Comparison of ENCODE assay signal across 8 cellular contexts in the genomic region with DNA sequence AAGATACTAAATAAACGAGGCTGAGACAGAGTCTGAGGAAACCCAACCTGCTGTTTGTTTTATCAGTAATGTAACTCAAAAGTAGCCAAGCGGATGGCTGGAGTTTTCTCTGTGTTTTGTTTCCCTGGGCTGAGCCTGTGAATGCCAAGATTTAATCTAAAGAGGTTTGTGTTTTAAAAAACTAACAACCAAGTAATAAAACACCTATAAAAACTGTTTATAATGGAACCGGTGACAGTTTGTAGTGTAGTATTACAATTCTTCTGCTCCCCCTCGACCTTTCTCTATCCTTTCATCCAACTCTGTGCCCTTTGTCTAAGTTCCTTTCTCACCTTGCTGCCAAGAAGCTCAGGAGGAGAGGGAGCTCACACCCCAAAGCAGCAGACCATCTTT. TPM values are rescaled to one million over a fixed set of nuclear protein-coding genes. Genes with fewer than 3 reads are reported as not detected.
DNase-seq lines count a peak whose midpoint lies in the region; ATAC-seq and TF ChIP-seq lines count a peak whose summit lies in the region.

No MANE protein-coding gene starts in this region.

- BruUV-seq in MCF 10A (replicated peaks; lab: Mats Ljungman, UMichigan): no TSS peak
- no TSS peak for BruUV-seq in mammary epithelial cell (replicated peaks; lab: Mats Ljungman, UMichigan)

- H3K36me3 ChIP-seq in mammary epithelial cell (ENCODE audit: insufficient read depth, low read length) (no peaks in the 10 kb centered on the region), lower lobe of right lung (no peaks in the 10 kb centered on the region), transverse colon (no peaks in the 10 kb centered on the region)

- H3K4me3 ChIP-seq in mammary epithelial cell (replicated peaks in 1 of 3; ENCODE audit: insufficient read depth in 1 of 3, low read depth in 2 of 3, low read length in 3 of 3): no peak overlapping the region
- H3K4me3 ChIP-seq in lower lobe of right lung: no peak overlapping the region
- no peak overlapping the region for H3K4me3 ChIP-seq in transverse colon

- H2AFZ ChIP-seq in mammary epithelial cell (ENCODE audit: low read depth, low read length): no peak overlapping the region

- no peak for TF ChIP-seq POLR2A in transverse colon (IDR thresholded peaks at IDR 0.05)

- WGBS in mammary epithelial cell (ENCODE audit: low coverage, missing lambda C conversion rate): 60% methylated on average over 4 of the region's 4 CpGs
- 24 to 30% methylated on average over 4 of the region's 4 CpGs for WGBS in transverse colon (ENCODE audit: low coverage in 1 of 2), 2 donors

- no peak overlapping the region for H3K27ac ChIP-seq in mammary epithelial cell (ENCODE audit: insufficient read depth, low read depth, low read length)
- peak overlapping the region; percentile 86 for H3K27ac ChIP-seq in lower lobe of right lung
- H3K27ac ChIP-seq in transverse colon: peak overlapping the region; percentile 87 to 99 (median 92)

- dilution Hi-C loops in mammary epithelial cell (cut with HindIII; ENCODE audit: low sequenced_read_pairs): no loop called here

- H3K4me2 ChIP-seq in mammary epithelial cell (ENCODE audit: insufficient read depth, low read depth, low read length): no peak overlapping the region

- H3K27me3 ChIP-seq in mammary epithelial cell (ENCODE audit: insufficient read depth, low read length): no peaks in the 10 kb centered on the region
- H3K27me3 ChIP-seq in lower lobe of right lung (ENCODE audit: low read depth): no peaks in the 10 kb centered on the region
- H3K27me3 ChIP-seq in transverse colon: no peaks in the 10 kb centered on the region

- in situ Hi-C loops in mammary epithelial cell (cut with MboI; ENCODE audit: low sequenced_read_pairs in 2 of 2): no loop called here
- in situ Hi-C loops in transverse colon (cut with MboI; ENCODE audit: low pct_ligation_motif_present in 1 of 4, low pct_unique_long_range_greater_than_20kb in 1 of 4, low sequenced_read_pairs in 3 of 4): no loop called here

- CTCF ChIA-PET in MCF 10A (lab: Yijun Ruan, JAX) (interaction anchor here (0.9 kb wide), 1 partner anchor 308 kb away, joined by 4 read pairs; no protein-coding TSS in a partner anchor), mammary epithelial cell (lab: Charles Lee; ENCODE audit: low non-redundant PET) (no interaction called here)
- CTCF ChIA-PET in activated CD4-positive, alpha-beta memory T cell treated with anti-CD3 and anti-CD28 coated beads, Interleukin-2, amount 10 ng/mL, durations not matched to agents 7 days and 5 days (lab: Charles Lee): interaction anchor here (0.9 to 1.4 kb wide), 4 partner anchors 85 to 580 kb away, joined by 3 to 7 read pairs (median 3); a partner anchor contains a TSS

- no peaks in the 10 kb centered on the region for H3K9me3 Mint-ChIP-seq in MCF 10A (ENCODE audit: unreplicated experiment)
- H3K9me3 Mint-ChIP-seq in activated CD4-positive, alpha-beta memory T cell treated with anti-CD3 and anti-CD28 coated beads, Interleukin-2, amount 10 ng/mL, durations not matched to agents 7 days and 5 days: no peaks in the 10 kb centered on the region

- H3K36me3 Mint-ChIP-seq in MCF 10A (ENCODE audit: insufficient read depth, unreplicated experiment): no peaks in the 10 kb centered on the region
- H3K36me3 Mint-ChIP-seq in activated CD4-positive, alpha-beta memory T cell treated with anti-CD3 and anti-CD28 coated beads, Interleukin-2, amount 10 ng/mL, durations not matched to agents 7 days and 5 days (ENCODE audit: low read depth): peaks cover 2% of the 10 kb centered on the region

- H3K4me3 Mint-ChIP-seq in MCF 10A (ENCODE audit: unreplicated experiment): peak overlapping the region; percentile 78
- H3K4me3 Mint-ChIP-seq in activated CD4-positive, alpha-beta memory T cell treated with anti-CD3 and anti-CD28 coated beads, Interleukin-2, amount 10 ng/mL, durations not matched to agents 7 days and 5 days: peak overlapping the region; percentile 81

- no peak overlapping the region for H3K27ac Mint-ChIP-seq in MCF 10A (ENCODE audit: low read depth, unreplicated experiment)
- peak overlapping the region; percentile 86 for H3K27ac Mint-ChIP-seq in activated CD4-positive, alpha-beta memory T cell treated with anti-CD3 and anti-CD28 coated beads, Interleukin-2, amount 10 ng/mL, durations not matched to agents 7 days and 5 days

- POLR2A ChIA-PET in MCF 10A (lab: Yijun Ruan, JAX): interaction anchor here (1.0 kb wide), 1 partner anchor 17 kb away, joined by 3 read pairs; no protein-coding TSS in a partner anchor
- POLR2A ChIA-PET in activated CD4-positive, alpha-beta memory T cell treated with anti-CD3 and anti-CD28 coated beads, Interleukin-2, amount 10 ng/mL, durations not matched to agents 7 days and 5 days (lab: Charles Lee): interaction anchor here (1.0 to 1.6 kb wide), 2 partner anchors 237 to 288 kb away, joined by 4 read pairs; a partner anchor contains a TSS

- DNase-seq in MCF 10A (ENCODE audit: unreplicated experiment) (no peak), mammary epithelial cell (no peak), lower lobe of right lung (no peak), transverse colon (no peak)
- DNase-seq in activated CD4-positive, alpha-beta memory T cell treated with anti-CD3 and anti-CD28 coated beads, Interleukin-2, amount 10 ng/mL, durations not matched to agents 7 days and 5 days: no peak
- DNase-seq in activated CD4-positive, CD25-positive, alpha-beta regulatory T cell (lab: John Stamatoyannopoulos, UW): no peak
- no peak for DNase-seq in stimulated activated CD4-positive, alpha-beta T cell treated with anti-CD3 and anti-CD28 coated beads, Interleukin-12 subunit alpha, Interleukin-12 subunit beta, amount 100 ng/mL, for 4 hours

- H3K9me3 ChIP-seq in mammary epithelial cell (replicated peaks; ENCODE audit: insufficient read depth, low read length): no peaks in the 10 kb centered on the region
- no peaks in the 10 kb centered on the region for H3K9me3 ChIP-seq in lower lobe of right lung
- H3K9me3 ChIP-seq in transverse colon: no peaks in the 10 kb centered on the region

- no peak overlapping the region for H3K9ac ChIP-seq in mammary epithelial cell (ENCODE audit: insufficient read depth, low read length)

- peaks cover 6% of the 10 kb centered on the region for H3K4me1 ChIP-seq in mammary epithelial cell (ENCODE audit: insufficient read depth, low read length)
- peaks cover 53% of the 10 kb centered on the region for H3K4me1 ChIP-seq in lower lobe of right lung
- H3K4me1 ChIP-seq in transverse colon: peaks cover 11 to 43% (median 28%) of the 10 kb centered on the region in 4 donors

- TF ChIP-seq CTCF in MCF 10A (IDR thresholded peaks at IDR 0.05; ENCODE audit: unreplicated experiment) (no peak), mammary epithelial cell (conservative IDR thresholded peaks at IDR 0.05 in 1 of 2, IDR thresholded peaks at IDR 0.05 in 1 of 2; ENCODE audit: extremely low read depth in 1 of 2, insufficient read depth in 1 of 2, low read depth in 1 of 2, low read length in 2 of 2) (no peak), lower lobe of right lung (IDR thresholded peaks at IDR 0.05) (no peak), transverse colon (IDR thresholded peaks at IDR 0.05) (no peak)

- no peaks in the 10 kb centered on the region for H4K20me1 ChIP-seq in mammary epithelial cell (ENCODE audit: insufficient read depth, low read length)

- peaks cover 31% of the 10 kb centered on the region for H3K4me1 Mint-ChIP-seq in MCF 10A (ENCODE audit: insufficient read depth, unreplicated experiment)
- H3K4me1 Mint-ChIP-seq in activated CD4-positive, alpha-beta memory T cell treated with anti-CD3 and anti-CD28 coated beads, Interleukin-2, amount 10 ng/mL, durations not matched to agents 7 days and 5 days: peaks cover 47% of the 10 kb centered on the region

- H3K27me3 Mint-ChIP-seq in MCF 10A (ENCODE audit: insufficient read depth, unreplicated experiment): no peaks in the 10 kb centered on the region
- H3K27me3 Mint-ChIP-seq in activated CD4-positive, alpha-beta memory T cell treated with anti-CD3 and anti-CD28 coated beads, Interleukin-2, amount 10 ng/mL, durations not matched to agents 7 days and 5 days: no peaks in the 10 kb centered on the region

- H3K79me2 ChIP-seq in mammary epithelial cell (ENCODE audit: insufficient read depth, low read length): peaks cover 13% of the 10 kb centered on the region

- intact Hi-C loops in MCF 10A (cut with micrococcal nuclease) (loop anchor here (10.0 kb wide), 1 partner anchor 101 kb away; no protein-coding TSS in a partner anchor), mammary epithelial cell (cut with micrococcal nuclease) (loop anchor here (10.0 kb wide), 1 partner anchor 559 kb away; no protein-coding TSS in a partner anchor), lower lobe of right lung (cut with DNase I) (no loop called here), transverse colon (cut with DNase I; ENCODE audit: low total_unique reads) (loop anchor here (10.0 kb wide), 2 partner anchors 161 to 411 kb away; a partner anchor contains a TSS)

- ATAC-seq in lower lobe of right lung: no peak
- ATAC-seq in HG03280 (IDR thresholded peaks at IDR 0.05; ENCODE audit: unreplicated experiment): no peak

- TF ChIP-seq EP300 in transverse colon (IDR thresholded peaks at IDR 0.05; ENCODE audit: low read depth): no peak

RNA-seq across cellular contexts. Expression of a gene that starts 2.6 kb away (rescaled TPM):
- 16.4 and 18.3 TPM in 2 replicates for total RNA-seq in MCF 10A (2022)
- 10 to 100 TPM; 12.1 to 22.2 TPM for total RNA-seq in mammary epithelial cell
- 1.4 TPM for polyA plus RNA-seq in mammary epithelial cell
- polyA minus RNA-seq in mammary epithelial cell: 27.6 TPM
- total RNA-seq in activated CD4-positive, alpha-beta memory T cell treated with anti-CD3 and anti-CD28 coated beads, Interleukin-2, amount 10 ng/mL, durations not matched to agents 7 days and 5 days: 10 to 100 TPM; 20.2 to 21.8 TPM
- total RNA-seq in lower lobe of right lung: 46.3 TPM
- total RNA-seq in transverse colon: 10 to 100 TPM; 27.3 to 67.0 (median 54.9) TPM
